ENCODE assay signal across 21 cellular contexts in the genomic region with DNA sequence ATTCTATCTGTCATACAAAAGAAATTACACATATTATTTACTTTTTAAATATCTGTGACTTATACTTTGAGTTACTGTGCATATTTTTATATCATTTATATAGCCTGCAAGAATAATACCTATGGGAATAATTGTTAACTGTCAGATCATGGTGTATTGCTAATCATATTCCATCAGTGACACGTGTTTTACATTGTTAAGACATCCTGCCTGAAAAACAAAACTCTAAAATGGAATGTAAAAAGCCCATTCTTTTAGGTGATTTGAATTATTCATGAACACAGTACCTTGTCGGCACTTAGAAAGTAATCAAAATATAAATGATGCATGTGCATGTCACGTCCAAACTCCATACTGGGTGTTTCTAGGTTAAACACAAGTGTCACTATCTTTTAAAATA.
DNase-seq lines count a peak whose midpoint lies in the region; FAIRE-seq and TF ChIP-seq lines count a peak whose summit lies in the region.
"Had no signal": no experiment of that assay in that cellular context is flagged by ENCODE, and none has a peak within 500 bp of the region (broad histone marks: within the 10 kb centered on the region; RNA-seq: fewer than 3 reads in every experiment).

No MANE protein-coding gene starts in this region.

- H3K27me3 Mint-ChIP-seq in T-helper 2 cell treated with Interferon-gamma antibody and Interleukin-4, amounts not matched to agents 5 μg/mL and 100 μg/mL, for 36 hours (ENCODE audit: low read depth): no peaks in the 10 kb centered on the region
- H3K27me3 Mint-ChIP-seq: B cell; CD4-positive, alpha-beta T cell had no signal

- H3K36me3 ChIP-seq in HEK293 (ENCODE audit: control insufficient read depth in 2 of 2, insufficient read depth in 1 of 2, low read length in 2 of 2) (no peaks in the 10 kb centered on the region), neural cell (ENCODE audit: insufficient read depth, low read length) (no peaks in the 10 kb centered on the region), sigmoid colon (no peaks in the 10 kb centered on the region)
- H3K36me3 ChIP-seq: BLaER1 treated with 17β-estradiol and CSF1 and Interleukin-3, amounts not matched to agents 10 nM and 100 nM had no signal

- peaks cover 15% of the 10 kb centered on the region for H3K9me3 Mint-ChIP-seq in T-helper 2 cell treated with Interferon-gamma antibody and Interleukin-4, amounts not matched to agents 5 μg/mL and 100 μg/mL, for 36 hours

- H3K9me2 ChIP-seq in neural cell (ENCODE audit: insufficient read depth, low read length): no peaks in the 10 kb centered on the region

- no peak overlapping the region for H3K4me3 Mint-ChIP-seq in T-helper 2 cell treated with Interferon-gamma antibody and Interleukin-4, amounts not matched to agents 5 μg/mL and 100 μg/mL, for 36 hours
- H3K4me3 Mint-ChIP-seq: B cell; CD4-positive, alpha-beta T cell; CD8-positive, alpha-beta T cell had no signal

- H3K27ac ChIP-seq in HEK293 (ENCODE audit: extremely low read depth, low read depth, low read length) (no peak overlapping the region), neural cell (ENCODE audit: low read length) (no peak overlapping the region), sigmoid colon (no peak overlapping the region)
- H3K27ac ChIP-seq: 22Rv1; A549; BLaER1 treated with 17β-estradiol and CSF1 and Interleukin-3, amounts not matched to agents 10 nM and 100 nM; C4-2B had no signal

- H3K4me2 ChIP-seq in neural cell (ENCODE audit: low read length): no peak overlapping the region
- H3K4me2 ChIP-seq: A549; BLaER1 treated with 17β-estradiol and CSF1 and Interleukin-3, amounts not matched to agents 10 nM and 100 nM had no signal

- H3K36me3 Mint-ChIP-seq in T-helper 2 cell treated with Interferon-gamma antibody and Interleukin-4, amounts not matched to agents 5 μg/mL and 100 μg/mL, for 36 hours (ENCODE audit: low read depth): no peaks in the 10 kb centered on the region
- H3K36me3 Mint-ChIP-seq: CD8-positive, alpha-beta T cell had no signal

- FAIRE-seq in colon (lab: Jason Lieb, UNC): peak; percentile 47
- FAIRE-seq: A549, D721Med, G401.6, GM12891, GM19239 had no signal

- H3K27ac Mint-ChIP-seq in T-helper 2 cell treated with Interferon-gamma antibody and Interleukin-4, amounts not matched to agents 5 μg/mL and 100 μg/mL, for 36 hours: no peak overlapping the region
- H3K27ac Mint-ChIP-seq: B cell; CD4-positive, alpha-beta T cell; CD8-positive, alpha-beta T cell had no signal

- no peaks in the 10 kb centered on the region for H3K79me2 ChIP-seq in neural cell (replicated peaks; ENCODE audit: insufficient read depth, low read length)

- no peaks in the 10 kb centered on the region for H3K4me1 ChIP-seq in HEK293 (ENCODE audit: control insufficient read depth, insufficient read depth, low read length)
- no peaks in the 10 kb centered on the region for H3K4me1 ChIP-seq in sigmoid colon
- H3K4me1 ChIP-seq: A549; BLaER1 treated with 17β-estradiol and CSF1 and Interleukin-3, amounts not matched to agents 10 nM and 100 nM; Caco-2 had no signal

- TF ChIP-seq EP300 in neural cell (conservative IDR thresholded peaks at IDR 0.05; ENCODE audit: poor library complexity, severe bottlenecking): peak; percentile 77
- no peak for TF ChIP-seq EP300 in sigmoid colon (IDR thresholded peaks at IDR 0.05)

- H3K27me3 ChIP-seq in neural cell (ENCODE audit: insufficient read depth, low read depth, low read length) (no peaks in the 10 kb centered on the region), sigmoid colon (no peaks in the 10 kb centered on the region)
- H3K27me3 ChIP-seq: BLaER1 treated with 17β-estradiol and CSF1 and Interleukin-3, amounts not matched to agents 10 nM and 100 nM had no signal

- intact Hi-C loops in sigmoid colon (cut with DNase I): no loop called here

- no peaks in the 10 kb centered on the region for H3F3A ChIP-seq in neural cell (ENCODE audit: insufficient read depth, low read length, poor library complexity, severe bottlenecking)

- TF ChIP-seq POLR2A in sigmoid colon (IDR thresholded peaks at IDR 0.05): no peak

- WGBS in sigmoid colon, 2 donors: 80 to 87% methylated on average over 3 of the region's 3 CpGs

- POLR2A ChIA-PET in HEK293 (lab: Yijun Ruan, JAX): no interaction called here

- CTCF ChIA-PET in HEK293 (lab: Yijun Ruan, JAX): no interaction called here

- no peak for DNase-seq in T-helper 2 cell treated with Interferon-gamma antibody and Interleukin-4, amounts not matched to agents 5 μg/mL and 100 μg/mL, for 36 hours (ENCODE audit: low spot score)
- DNase-seq in sigmoid colon: no peak
- DNase-seq: AML-193; Caco-2; Calu3; CD4-positive, alpha-beta T cell; CD8-positive, alpha-beta T cell; DMS79 treated with DMSO at 0.1 percent for 48 hours; GF-D8 had no signal

- no peak for TF ChIP-seq RAD21 in neural cell (conservative IDR thresholded peaks at IDR 0.05)

- TF ChIP-seq CTCF in HEK293 (tag by site-specific recombination; IDR thresholded peaks at IDR 0.05) (no peak), neural cell (IDR thresholded peaks at IDR 0.05; ENCODE audit: poor library complexity, severe bottlenecking) (no peak), sigmoid colon (IDR thresholded peaks at IDR 0.05) (no peak)

- H3K9me3 ChIP-seq in HEK293 (ENCODE audit: control insufficient read depth, insufficient read depth, low read depth, low read length) (no peaks in the 10 kb centered on the region), neural cell (ENCODE audit: low read length) (no peaks in the 10 kb centered on the region), sigmoid colon (no peaks in the 10 kb centered on the region)
- H3K9me3 ChIP-seq: A549; BLaER1 treated with 17β-estradiol and CSF1 and Interleukin-3, amounts not matched to agents 10 nM and 100 nM; Caco-2 had no signal

- no peaks in the 10 kb centered on the region for H3K4me1 Mint-ChIP-seq in T-helper 2 cell treated with Interferon-gamma antibody and Interleukin-4, amounts not matched to agents 5 μg/mL and 100 μg/mL, for 36 hours (ENCODE audit: low read depth)
- H3K4me1 Mint-ChIP-seq: B cell had no signal

- H3K9ac ChIP-seq in neural cell (ENCODE audit: low read length): no peak overlapping the region
- H3K9ac ChIP-seq: BLaER1 treated with 17β-estradiol and CSF1 and Interleukin-3, amounts not matched to agents 10 nM and 100 nM had no signal

- H3K4me3 ChIP-seq in HEK293 (ENCODE audit: low read depth, low read length): no peak overlapping the region
- H3K4me3 ChIP-seq in neural cell (ENCODE audit: low read length): no peak overlapping the region
- H3K4me3 ChIP-seq in sigmoid colon: no peak overlapping the region
- H3K4me3 ChIP-seq: A549; BLaER1 treated with 17β-estradiol and CSF1 and Interleukin-3, amounts not matched to agents 10 nM and 100 nM had no signal

- no peaks in the 10 kb centered on the region for H4K20me1 ChIP-seq in neural cell (ENCODE audit: insufficient read depth)
- H4K20me1 ChIP-seq: BLaER1 treated with 17β-estradiol and CSF1 and Interleukin-3, amounts not matched to agents 10 nM and 100 nM had no signal

- no peak overlapping the region for H2AFZ ChIP-seq in neural cell (ENCODE audit: low read depth, low read length)

TF ChIP-seq in HEK293, 187 proteins besides CTCF, POLR2A, EP300 and RAD21:
- TF ChIP-seq, protein P1, sequence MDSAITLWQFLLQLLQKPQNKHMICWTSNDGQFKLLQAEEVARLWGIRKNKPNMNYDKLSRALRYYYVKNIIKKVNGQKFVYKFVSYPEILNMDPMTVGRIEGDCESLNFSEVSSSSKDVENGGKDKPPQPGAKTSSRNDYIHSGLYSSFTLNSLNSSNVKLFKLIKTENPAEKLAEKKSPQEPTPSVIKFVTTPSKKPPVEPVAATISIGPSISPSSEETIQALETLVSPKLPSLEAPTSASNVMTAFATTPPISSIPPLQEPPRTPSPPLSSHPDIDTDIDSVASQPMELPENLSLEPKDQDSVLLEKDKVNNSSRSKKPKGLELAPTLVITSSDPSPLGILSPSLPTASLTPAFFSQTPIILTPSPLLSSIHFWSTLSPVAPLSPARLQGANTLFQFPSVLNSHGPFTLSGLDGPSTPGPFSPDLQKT (IDR thresholded peaks at IDR 0.05; ENCODE audit: borderline replicate concordance, low read depth, low read length): 0 out of 2 replicates have a peak, but pooled peaks have one; percentile 43
- no peak for TF ChIP-seq ZNF544 (tag by site-specific recombination; IDR thresholded peaks at IDR 0.05)
TF ChIP-seq in HEK293: peak in this region for 1.

TF ChIP-seq in neural cell, 6 proteins besides CTCF, POLR2A, EP300 and RAD21:
- TF ChIP-seq POLR2AphosphoS5 (IDR thresholded peaks at IDR 0.05): peak; percentile 50
- no peak for TF ChIP-seq TAF1 (IDR thresholded peaks at IDR 0.05; ENCODE audit: low read depth)
- no peak for TF ChIP-seq MXI1 (conservative IDR thresholded peaks at IDR 0.05; ENCODE audit: poor library complexity, severe bottlenecking)
